ENCODE assay signal across 21 cellular contexts in the genomic region with DNA sequence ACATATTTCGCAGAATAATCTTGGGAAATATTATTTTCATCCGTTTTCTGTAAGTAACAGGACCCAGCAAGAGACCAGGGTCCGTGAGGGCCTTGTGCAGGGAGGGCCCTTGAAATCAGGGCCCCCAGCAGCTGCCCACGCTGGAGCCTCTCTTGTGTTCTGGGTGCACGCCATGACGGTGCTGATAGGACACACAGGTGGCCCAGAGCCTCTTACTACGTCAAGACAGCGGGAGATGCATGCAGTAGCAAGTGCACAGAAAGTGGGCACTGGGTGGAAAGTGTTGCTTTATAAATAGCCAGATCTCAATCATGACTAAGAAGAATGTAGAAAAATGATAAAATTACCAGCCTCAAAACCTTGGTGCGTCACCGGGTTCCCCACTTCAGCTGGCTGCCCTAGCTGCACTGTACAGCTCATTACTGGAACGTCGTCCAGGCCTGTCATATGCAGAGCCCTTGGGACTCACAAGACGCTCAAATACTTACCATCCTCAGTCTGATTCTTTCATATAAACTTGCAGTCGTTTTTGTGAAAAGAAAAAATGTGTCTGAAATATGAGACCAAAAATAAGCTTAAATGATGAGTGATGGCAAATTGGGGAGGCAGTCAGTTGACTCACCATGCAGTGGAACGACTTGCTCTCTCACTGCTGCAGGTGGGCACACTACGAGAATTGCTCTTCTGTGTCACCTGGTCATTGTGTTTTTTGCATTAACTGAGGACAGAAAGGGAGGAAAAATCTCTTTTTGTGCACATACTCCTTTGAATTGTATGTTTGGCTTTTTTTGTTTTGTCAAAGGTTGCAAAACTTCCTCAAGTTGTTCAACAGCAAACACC.
DNase-seq lines count a peak whose midpoint lies in the region; ATAC-seq and TF ChIP-seq lines count a peak whose summit lies in the region.
"Had no signal": no experiment of that assay in that cellular context is flagged by ENCODE, and none has a peak within 500 bp of the region (broad histone marks: within the 10 kb centered on the region; RNA-seq: fewer than 3 reads in every experiment).

No MANE protein-coding gene starts in this region.

- no peak overlapping the region for H3K18ac ChIP-seq in H9 (ENCODE audit: insufficient read length, low read depth, low read length)

- H3K23ac ChIP-seq in H9 (ENCODE audit: insufficient read length, low read depth, low read length), result no peak overlapping the region

- DNase-seq in H9, result no peak
- no peak for DNase-seq in activated T-helper 1 cell treated with anti-CD3 and anti-CD28 coated beads, Interleukin-12 subunit alpha, Interleukin-12 subunit beta, Interleukin-2, Interleukin-4 antibody, amounts not matched to agents 30 ng/mL and 10 ng/mL and 1 ng/mL, durations not matched to agents 14 hours and 24 hours and 36 hours (ENCODE audit: low spot score)
- DNase-seq in islet precursor cell, result peak; percentile 6
- no peak for DNase-seq in CD14-positive monocyte (ENCODE audit: low spot score)
- no peak for DNase-seq in NCI-H2107 treated with DMSO at 0.1 percent for 48 hours (lab: John Stamatoyannopoulos, UW; ENCODE audit: unreplicated experiment)
- DNase-seq: Caco-2; CD4-positive, alpha-beta memory T cell; DND-41; KG1; NCI-H1092; NCI-H1436; NCI-H1930; NCI-H2227 treated with DMSO at 0.1 percent for 48 hours; NCI-H510A; Right ventricle myocardium superior had no signal

- H2AFZ ChIP-seq in H9 (ENCODE audit: low read length), result no peak overlapping the region
- H2AFZ ChIP-seq: GM23248 had no signal

- H3K36me3 Mint-ChIP-seq in H9 (ENCODE audit: insufficient read depth in 1 of 3, low read depth in 3 of 3) (peaks cover 39 to 73% (median 70%) of the 10 kb centered on the region in 3 experiments), CD14-positive monocyte (peaks cover 72 to 89% of the 10 kb centered on the region in 2 donors)
- H3K36me3 Mint-ChIP-seq in activated T-helper 1 cell treated with anti-CD3 and anti-CD28 coated beads, Interleukin-12 subunit alpha, Interleukin-12 subunit beta, Interleukin-2, Interleukin-4 antibody, amounts not matched to agents 30 ng/mL and 10 ng/mL and 1 ng/mL, durations not matched to agents 14 hours and 24 hours and 36 hours (ENCODE audit: low read depth), result peaks cover 35% of the 10 kb centered on the region

- no peak overlapping the region for H4K5ac ChIP-seq in H9 (ENCODE audit: insufficient read length, low read depth, low read length)

- WGBS in H9 (ENCODE audit: extremely low coverage, insufficient read length, low lambda C conversion rate), result no CpG with 5 or more reads among the region's 16 CpGs

- ATAC-seq in HG02759 (IDR thresholded peaks at IDR 0.05; ENCODE audit: unreplicated experiment) (no peak), HG02870 (IDR thresholded peaks at IDR 0.05; ENCODE audit: unreplicated experiment) (no peak)
- ATAC-seq: GM12878 had no signal

- H3K9me3 Mint-ChIP-seq in H9 (no peaks in the 10 kb centered on the region), CD14-positive monocyte (no peaks in the 10 kb centered on the region)
- no peaks in the 10 kb centered on the region for H3K9me3 Mint-ChIP-seq in activated T-helper 1 cell treated with anti-CD3 and anti-CD28 coated beads, Interleukin-12 subunit alpha, Interleukin-12 subunit beta, Interleukin-2, Interleukin-4 antibody, amounts not matched to agents 30 ng/mL and 10 ng/mL and 1 ng/mL, durations not matched to agents 14 hours and 24 hours and 36 hours
- H3K9me3 Mint-ChIP-seq: CD4-positive, alpha-beta memory T cell had no signal

- H2BK15ac ChIP-seq in H9 (ENCODE audit: low read depth, low read length), result no peak overlapping the region

- H3K56ac ChIP-seq in H9 (ENCODE audit: insufficient read length, low read depth, low read length), result no peak overlapping the region

- H2BK12ac ChIP-seq in H9 (ENCODE audit: insufficient read length, low read depth, low read length), result no peak overlapping the region

- H3K4me1 Mint-ChIP-seq in H9 (no peaks in the 10 kb centered on the region), CD14-positive monocyte (peaks cover 3% of the 10 kb centered on the region)
- H3K4me1 Mint-ChIP-seq in activated T-helper 1 cell treated with anti-CD3 and anti-CD28 coated beads, Interleukin-12 subunit alpha, Interleukin-12 subunit beta, Interleukin-2, Interleukin-4 antibody, amounts not matched to agents 30 ng/mL and 10 ng/mL and 1 ng/mL, durations not matched to agents 14 hours and 24 hours and 36 hours (ENCODE audit: low read depth), result peaks cover 7% of the 10 kb centered on the region

- no peak overlapping the region for H2BK20ac ChIP-seq in H9 (ENCODE audit: low read depth, low read length, poor library complexity, severe bottlenecking)

- no peaks in the 10 kb centered on the region for H3K79me1 ChIP-seq in H9 (ENCODE audit: insufficient read depth, low read depth, low read length, poor library complexity, severe bottlenecking)

- H3K9ac ChIP-seq in H9 (ENCODE audit: extremely low read depth, insufficient read length, low read length), result no peak overlapping the region
- H3K9ac ChIP-seq: BLaER1, GM23248 had no signal

- no peaks in the 10 kb centered on the region for H3K27me3 ChIP-seq in H9 (ENCODE audit: insufficient read depth, low read length)
- H3K27me3 ChIP-seq: BLaER1 had no signal

- no peaks in the 10 kb centered on the region for H3K79me2 ChIP-seq in H9 (ENCODE audit: insufficient read depth, low read length)

- TF ChIP-seq CTCF in 22Rv1 (IDR thresholded peaks at IDR 0.05), result peak; percentile 29
- TF ChIP-seq CTCF in H9 (conservative IDR thresholded peaks at IDR 0.05), result peak; percentile 17; the same call in 2 of the 3 replicates
- TF ChIP-seq CTCF in CD14-positive monocyte (IDR thresholded peaks at IDR 0.05), result no peak

- H3K27ac Mint-ChIP-seq in H9 (peak overlapping the region in 2 of 3 experiments; percentile 33 to 79; a peak in 2 of 7 replicates), CD14-positive monocyte (peak overlapping the region in 1 of 7 donors; percentile 1)
- H3K27ac Mint-ChIP-seq in activated T-helper 1 cell treated with anti-CD3 and anti-CD28 coated beads, Interleukin-12 subunit alpha, Interleukin-12 subunit beta, Interleukin-2, Interleukin-4 antibody, amounts not matched to agents 30 ng/mL and 10 ng/mL and 1 ng/mL, durations not matched to agents 14 hours and 24 hours and 36 hours, result peak overlapping the region; percentile 23
- H3K27ac Mint-ChIP-seq: CD4-positive, alpha-beta memory T cell had no signal

- H3K4me1 ChIP-seq in H9 (ENCODE audit: insufficient read depth, low read length), result no peaks in the 10 kb centered on the region
- H3K4me1 ChIP-seq: Caco-2 had no signal

- H3K27ac ChIP-seq in 22Rv1 (no peak overlapping the region), H9 (ENCODE audit: insufficient read length, low read depth, low read length) (no peak overlapping the region)
- H3K27ac ChIP-seq: BLaER1, GM23248 had no signal

- H3K4ac ChIP-seq in H9 (ENCODE audit: low read depth, low read length), result no peak overlapping the region

- no peaks in the 10 kb centered on the region for H4K20me1 ChIP-seq in H9 (ENCODE audit: control insufficient read depth, insufficient read depth, insufficient read length)

- intact Hi-C loops in activated T-helper 1 cell treated with anti-CD3 and anti-CD28 coated beads, Interleukin-12 subunit alpha, Interleukin-12 subunit beta, Interleukin-2, Interleukin-4 antibody, amounts not matched to agents 30 ng/mL and 10 ng/mL and 1 ng/mL, durations not matched to agents 14 hours and 24 hours and 36 hours (cut with micrococcal nuclease), result no loop called here
- intact Hi-C loops in CD14-positive monocyte (cut with micrococcal nuclease), result no loop called here

- no peak overlapping the region for H2BK5ac ChIP-seq in H9 (ENCODE audit: insufficient read length, low read length)

- H2AK5ac ChIP-seq in H9 (ENCODE audit: insufficient read length, low read length), result no peak overlapping the region

- H4K8ac ChIP-seq in H9 (replicated peaks; ENCODE audit: insufficient read length, low read depth, low read length), result no peak overlapping the region

- no peak overlapping the region for H2BK120ac ChIP-seq in H9 (ENCODE audit: low read depth, low read length, poor library complexity, severe bottlenecking)

- H3K9me3 ChIP-seq in H9 (ENCODE audit: control insufficient read depth, low read depth, low read length), result no peaks in the 10 kb centered on the region
- H3K9me3 ChIP-seq: BLaER1, Caco-2 had no signal

- H3K27me3 Mint-ChIP-seq in H9 (ENCODE audit: low read depth) (no peaks in the 10 kb centered on the region), CD14-positive monocyte (ENCODE audit: low read depth in 3 of 3) (peaks cover 0 to 2% (median 0%) of the 10 kb centered on the region in 3 donors)
- H3K27me3 Mint-ChIP-seq in activated T-helper 1 cell treated with anti-CD3 and anti-CD28 coated beads, Interleukin-12 subunit alpha, Interleukin-12 subunit beta, Interleukin-2, Interleukin-4 antibody, amounts not matched to agents 30 ng/mL and 10 ng/mL and 1 ng/mL, durations not matched to agents 14 hours and 24 hours and 36 hours (ENCODE audit: insufficient read depth), result no peaks in the 10 kb centered on the region
- H3K27me3 Mint-ChIP-seq: CD4-positive, alpha-beta memory T cell had no signal

- no peak overlapping the region for H3K14ac ChIP-seq in H9 (ENCODE audit: insufficient read depth, low read length)

- H3K4me2 ChIP-seq in H9 (ENCODE audit: insufficient read depth, insufficient read length, low read length), result no peak overlapping the region
- H3K4me2 ChIP-seq: BLaER1 had no signal

- no peaks in the 10 kb centered on the region for H3K23me2 ChIP-seq in H9 (ENCODE audit: insufficient read length, low read depth, low read length, poor library complexity, severe bottlenecking)

- H4K91ac ChIP-seq in H9 (ENCODE audit: insufficient read length, low read depth, low read length), result no peak overlapping the region

- H3T11ph ChIP-seq in H9 (ENCODE audit: low read length), result no peak overlapping the region

- no peak overlapping the region for H3K4me3 Mint-ChIP-seq in H9
- no peak overlapping the region for H3K4me3 Mint-ChIP-seq in activated T-helper 1 cell treated with anti-CD3 and anti-CD28 coated beads, Interleukin-12 subunit alpha, Interleukin-12 subunit beta, Interleukin-2, Interleukin-4 antibody, amounts not matched to agents 30 ng/mL and 10 ng/mL and 1 ng/mL, durations not matched to agents 14 hours and 24 hours and 36 hours
- H3K4me3 Mint-ChIP-seq in CD14-positive monocyte, result no peak overlapping the region
- H3K4me3 Mint-ChIP-seq: CD4-positive, alpha-beta memory T cell had no signal
